7 cellular contexts compared by ENCODE assay signal in the genomic region with DNA sequence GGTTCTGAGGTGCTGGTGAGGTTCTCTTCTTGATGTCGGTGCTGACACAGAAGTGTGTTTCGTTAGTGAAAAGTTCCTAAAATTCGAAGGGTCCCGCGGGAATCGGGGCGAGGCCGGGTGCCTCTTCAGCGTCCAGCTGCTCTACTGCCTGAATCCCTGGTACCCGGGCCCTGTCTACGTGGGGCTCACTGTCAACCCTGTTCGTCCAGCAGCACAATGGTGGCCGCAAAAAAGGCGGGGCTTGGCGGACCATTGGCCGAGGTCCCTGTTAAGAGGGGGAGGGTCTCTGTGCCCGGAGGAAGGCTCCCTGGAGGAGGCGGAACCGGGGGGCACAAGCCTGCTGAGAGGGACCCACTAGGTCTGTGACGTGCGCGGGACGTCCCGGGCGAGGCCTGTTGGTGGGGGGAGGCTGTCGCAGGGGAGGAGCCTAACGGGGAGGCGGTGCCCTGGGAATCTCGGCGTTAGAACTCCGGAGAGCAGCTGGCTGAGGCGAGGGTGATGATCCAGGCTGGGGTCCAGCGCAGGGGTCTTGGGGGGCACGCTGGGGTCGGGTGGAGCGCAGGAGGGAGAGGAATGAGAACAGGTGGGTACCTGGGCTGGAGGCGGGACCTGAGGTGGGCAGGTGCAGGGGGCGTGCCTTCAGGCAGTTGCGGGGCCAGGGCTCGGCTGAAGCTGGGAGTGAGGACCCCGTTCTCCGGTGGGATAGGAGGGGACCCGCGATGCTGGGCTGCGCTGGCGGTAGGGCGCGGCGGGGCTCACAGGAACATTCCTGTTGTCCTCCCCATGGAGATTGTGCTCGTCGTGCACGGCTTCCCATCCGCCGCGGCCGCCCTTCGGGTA. TPM values are rescaled to one million over a fixed set of nuclear protein-coding genes. Genes with fewer than 3 reads are reported as not detected.
DNase-seq lines count a peak whose midpoint lies in the region; ATAC-seq and TF ChIP-seq lines count a peak whose summit lies in the region.
"Not testable (repeated sequence)": the region's sequence is repeated elsewhere in the genome, so short reads cannot be mapped to it uniquely, and the experiment has no call there.

No MANE protein-coding gene starts in this region.

- H3K4me3 ChIP-seq in PC-3 (ENCODE audit: low read length); gastroesophageal sphincter: not testable (repeated sequence)

- not testable (repeated sequence) for TF ChIP-seq POLR2A in gastroesophageal sphincter (IDR thresholded peaks at IDR 0.05)

- not testable (repeated sequence) for H3K9me2 ChIP-seq in PC-3 (replicated peaks; ENCODE audit: low read length)

- POLR2A ChIA-PET in PC-3 (lab: Charles Lee; ENCODE audit: unreplicated experiment); activated CD4-positive, alpha-beta T cell treated with anti-CD3 and anti-CD28 coated beads for 36 hours (lab: Charles Lee); activated naive CD8-positive, alpha-beta T cell treated with anti-CD3 and anti-CD28 coated beads, Interleukin-2, amount 10 ng/mL, durations not matched to agents 7 days and 5 days (lab: Charles Lee); naive thymus-derived CD8-positive, alpha-beta T cell (lab: Charles Lee): not testable (repeated sequence)

- H3K4me2 ChIP-seq in PC-3 (ENCODE audit: low read length): not testable (repeated sequence)

- not testable (repeated sequence) for H3K9me3 ChIP-seq in PC-3 (ENCODE audit: low read length); gastroesophageal sphincter

- H2AFZ ChIP-seq in PC-3 (ENCODE audit: low read length): not testable (repeated sequence)

- WGBS in gastroesophageal sphincter (ENCODE audit: low coverage in 1 of 2), 2 donors: no CpG with 5 or more reads among the region's 57 CpGs

- not testable (repeated sequence) for H3K36me3 Mint-ChIP-seq in activated CD4-positive, alpha-beta T cell treated with anti-CD3 and anti-CD28 coated beads for 36 hours (ENCODE audit: low read depth); activated naive CD8-positive, alpha-beta T cell treated with anti-CD3 and anti-CD28 coated beads, Interleukin-2, amount 10 ng/mL, durations not matched to agents 7 days and 5 days; naive thymus-derived CD8-positive, alpha-beta T cell; stimulated activated naive B cell treated with anti-CD40 and anti-IgM and Interleukin-4, amounts not matched to agents 10 μg/mL and 1 μg/mL and 100 μg/mL, for 72 hours

- H3K27ac Mint-ChIP-seq in activated CD4-positive, alpha-beta T cell treated with anti-CD3 and anti-CD28 coated beads for 36 hours; activated naive CD8-positive, alpha-beta T cell treated with anti-CD3 and anti-CD28 coated beads, Interleukin-2, amount 10 ng/mL, durations not matched to agents 7 days and 5 days; naive thymus-derived CD8-positive, alpha-beta T cell; stimulated activated naive B cell treated with anti-CD40 and anti-IgM and Interleukin-4, amounts not matched to agents 10 μg/mL and 1 μg/mL and 100 μg/mL, for 72 hours: not testable (repeated sequence)

- H3K4me1 Mint-ChIP-seq in activated CD4-positive, alpha-beta T cell treated with anti-CD3 and anti-CD28 coated beads for 36 hours; activated naive CD8-positive, alpha-beta T cell treated with anti-CD3 and anti-CD28 coated beads, Interleukin-2, amount 10 ng/mL, durations not matched to agents 7 days and 5 days; naive thymus-derived CD8-positive, alpha-beta T cell; stimulated activated naive B cell treated with anti-CD40 and anti-IgM and Interleukin-4, amounts not matched to agents 10 μg/mL and 1 μg/mL and 100 μg/mL, for 72 hours: not testable (repeated sequence)

- H3K9me3 Mint-ChIP-seq in activated CD4-positive, alpha-beta T cell treated with anti-CD3 and anti-CD28 coated beads for 36 hours (ENCODE audit: low read depth); activated naive CD8-positive, alpha-beta T cell treated with anti-CD3 and anti-CD28 coated beads, Interleukin-2, amount 10 ng/mL, durations not matched to agents 7 days and 5 days; naive thymus-derived CD8-positive, alpha-beta T cell; stimulated activated naive B cell treated with anti-CD40 and anti-IgM and Interleukin-4, amounts not matched to agents 10 μg/mL and 1 μg/mL and 100 μg/mL, for 72 hours: not testable (repeated sequence)

- H3K27me3 Mint-ChIP-seq in activated CD4-positive, alpha-beta T cell treated with anti-CD3 and anti-CD28 coated beads for 36 hours; activated naive CD8-positive, alpha-beta T cell treated with anti-CD3 and anti-CD28 coated beads, Interleukin-2, amount 10 ng/mL, durations not matched to agents 7 days and 5 days; naive thymus-derived CD8-positive, alpha-beta T cell; stimulated activated naive B cell treated with anti-CD40 and anti-IgM and Interleukin-4, amounts not matched to agents 10 μg/mL and 1 μg/mL and 100 μg/mL, for 72 hours: not testable (repeated sequence)

- ATAC-seq in PC-3: peak; percentile 21
- ATAC-seq in activated CD4-positive, alpha-beta T cell treated with anti-CD3 and anti-CD28 coated beads for 36 hours: peak; percentile 47
- ATAC-seq in activated naive CD8-positive, alpha-beta T cell treated with anti-CD3 and anti-CD28 coated beads, Interleukin-2, amount 10 ng/mL, durations not matched to agents 7 days and 5 days (ENCODE audit: low read depth): peak; percentile 34
- peak; percentile 74 for ATAC-seq in gastroesophageal sphincter
- ATAC-seq in left lobe of liver: peak; percentile 54
- ATAC-seq in naive thymus-derived CD8-positive, alpha-beta T cell: peak; percentile 77
- ATAC-seq in stimulated activated naive B cell treated with anti-CD40 and anti-IgM and Interleukin-4, amounts not matched to agents 10 μg/mL and 1 μg/mL and 100 μg/mL, for 72 hours (replicated peaks): peak; percentile 58 to 63

- not testable (repeated sequence) for H3K4me1 ChIP-seq in PC-3 (ENCODE audit: insufficient read depth, low read length); gastroesophageal sphincter

- not testable (repeated sequence) for H3K27me3 ChIP-seq in PC-3 (ENCODE audit: low read length); gastroesophageal sphincter

- DNase-seq in PC-3; activated CD4-positive, alpha-beta T cell treated with anti-CD3 and anti-CD28 coated beads for 36 hours; activated naive CD8-positive, alpha-beta T cell treated with anti-CD3 and anti-CD28 coated beads, Interleukin-2, amount 10 ng/mL, durations not matched to agents 7 days and 5 days; left lobe of liver (ENCODE audit: low spot score); naive thymus-derived CD8-positive, alpha-beta T cell; stimulated activated naive B cell treated with anti-CD40 and anti-IgM and Interleukin-4, amounts not matched to agents 10 μg/mL and 1 μg/mL and 100 μg/mL, for 72 hours: not testable (repeated sequence)

- BruUV-seq in PC-3 (replicated peaks; lab: Mats Ljungman, UMichigan): not testable (repeated sequence)

- TF ChIP-seq EP300 in gastroesophageal sphincter (IDR thresholded peaks at IDR 0.05): not testable (repeated sequence)

- H3K9ac ChIP-seq in PC-3 (ENCODE audit: low read length): not testable (repeated sequence)

- H3F3A ChIP-seq in PC-3 (ENCODE audit: low read length, unreplicated experiment): not testable (repeated sequence)

- TF ChIP-seq CTCF in PC-3 (conservative IDR thresholded peaks at IDR 0.05; ENCODE audit: low read depth, low read length); gastroesophageal sphincter (IDR thresholded peaks at IDR 0.05): not testable (repeated sequence)

- CTCF ChIA-PET in PC-3 (lab: Charles Lee); activated CD4-positive, alpha-beta T cell treated with anti-CD3 and anti-CD28 coated beads for 36 hours (lab: Charles Lee): not testable (repeated sequence)

- not testable (repeated sequence) for H3K27ac ChIP-seq in PC-3 (ENCODE audit: low read length); gastroesophageal sphincter

- intact Hi-C loops in PC-3 (cut with micrococcal nuclease); activated CD4-positive, alpha-beta T cell treated with anti-CD3 and anti-CD28 coated beads for 36 hours (cut with DNase I, micrococcal nuclease): not testable (repeated sequence)

- H3K4me3 Mint-ChIP-seq in activated CD4-positive, alpha-beta T cell treated with anti-CD3 and anti-CD28 coated beads for 36 hours; activated naive CD8-positive, alpha-beta T cell treated with anti-CD3 and anti-CD28 coated beads, Interleukin-2, amount 10 ng/mL, durations not matched to agents 7 days and 5 days; naive thymus-derived CD8-positive, alpha-beta T cell; stimulated activated naive B cell treated with anti-CD40 and anti-IgM and Interleukin-4, amounts not matched to agents 10 μg/mL and 1 μg/mL and 100 μg/mL, for 72 hours: not testable (repeated sequence)

- H4K20me1 ChIP-seq in PC-3 (ENCODE audit: low read length): not testable (repeated sequence)

- not testable (repeated sequence) for H3K79me2 ChIP-seq in PC-3 (ENCODE audit: low read length)

- H3K36me3 ChIP-seq in PC-3 (ENCODE audit: low read depth, low read length); gastroesophageal sphincter: not testable (repeated sequence)

RNA-seq across cellular contexts. Expression of a gene that starts 6.5 kb away (rescaled TPM):
- total RNA-seq in PC-3 (2014; rRNA removed) (0.40 and 8.3 TPM in 2 replicates), gastroesophageal sphincter (10 to 100 TPM; 10.3 to 22.2 (median 14.8) TPM), left lobe of liver (8.3 TPM)
- 1 to 10 TPM; 1.3 to 1.8 TPM for total RNA-seq in activated CD4-positive, alpha-beta T cell treated with anti-CD3 and anti-CD28 coated beads for 36 hours
- 1 to 10 TPM; 1.5 to 2.4 TPM for total RNA-seq in activated naive CD8-positive, alpha-beta T cell treated with anti-CD3 and anti-CD28 coated beads, Interleukin-2, amount 10 ng/mL, durations not matched to agents 7 days and 5 days
- 1 to 10 TPM; 1.8 to 2.0 TPM for total RNA-seq in naive thymus-derived CD8-positive, alpha-beta T cell
- polyA plus RNA-seq in naive thymus-derived CD8-positive, alpha-beta T cell: under 1 TPM in 1 of 3 donors, not detected in 2; 0.82 TPM

RNA-seq across cellular contexts. Expression of a gene that starts 11.9 kb away (rescaled TPM):
- total RNA-seq in PC-3 (2014; rRNA removed) (11.2 and 23.0 TPM in 2 replicates), gastroesophageal sphincter (10 to 100 TPM; 11.4 to 30.7 (median 19.4) TPM), left lobe of liver (12.4 TPM)
- 100 to 1,000 TPM in 1 of 2 experiments, 10 to 100 TPM in 1; 66.8 to 125 TPM for total RNA-seq in activated CD4-positive, alpha-beta T cell treated with anti-CD3 and anti-CD28 coated beads for 36 hours
- total RNA-seq in activated naive CD8-positive, alpha-beta T cell treated with anti-CD3 and anti-CD28 coated beads, Interleukin-2, amount 10 ng/mL, durations not matched to agents 7 days and 5 days: 10 to 100 TPM; 19.9 to 68.2 TPM
- 10 to 100 TPM; 36.1 to 47.8 TPM for total RNA-seq in naive thymus-derived CD8-positive, alpha-beta T cell
- 1 to 10 TPM; 3.6 to 9.4 (median 7.8) TPM for polyA plus RNA-seq in naive thymus-derived CD8-positive, alpha-beta T cell

RNA-seq across cellular contexts. Expression of a gene that starts 12.1 kb away (rescaled TPM):
- total RNA-seq in PC-3 (2014; rRNA removed) (93.1 and 150 TPM in 2 replicates), gastroesophageal sphincter (1 to 10 TPM; 5.4 to 8.4 (median 7.4) TPM), left lobe of liver (2.4 TPM)
- 10 to 100 TPM; 10.8 to 20.3 TPM for total RNA-seq in activated CD4-positive, alpha-beta T cell treated with anti-CD3 and anti-CD28 coated beads for 36 hours
- total RNA-seq in activated naive CD8-positive, alpha-beta T cell treated with anti-CD3 and anti-CD28 coated beads, Interleukin-2, amount 10 ng/mL, durations not matched to agents 7 days and 5 days: 10 to 100 TPM in 1 of 2 experiments, 1 to 10 TPM in 1; 8.6 to 12.1 TPM
- total RNA-seq in naive thymus-derived CD8-positive, alpha-beta T cell: 1 to 10 TPM; 7.5 to 9.5 TPM
- 10 to 100 TPM in 2 of 3 donors, 1 to 10 TPM in 1; 8.1 to 34.0 (median 33.3) TPM for polyA plus RNA-seq in naive thymus-derived CD8-positive, alpha-beta T cell

RNA-seq across cellular contexts. Expression of a gene that starts 40.0 kb away (rescaled TPM):
- total RNA-seq in PC-3 (2014; rRNA removed) (17.3 and 36.6 TPM in 2 replicates), gastroesophageal sphincter (100 to 1,000 TPM in 1 of 4 donors, 10 to 100 TPM in 2, 1 to 10 TPM in 1; 8.0 to 139 (median 42.1) TPM), left lobe of liver (44.2 TPM)
- 10 to 100 TPM; 42.1 to 44.3 TPM for total RNA-seq in activated CD4-positive, alpha-beta T cell treated with anti-CD3 and anti-CD28 coated beads for 36 hours
- 100 to 1,000 TPM; 105 to 121 TPM for total RNA-seq in activated naive CD8-positive, alpha-beta T cell treated with anti-CD3 and anti-CD28 coated beads, Interleukin-2, amount 10 ng/mL, durations not matched to agents 7 days and 5 days
- total RNA-seq in naive thymus-derived CD8-positive, alpha-beta T cell: 100 to 1,000 TPM; 139 to 160 TPM
- 1 to 10 TPM; 1.9 to 5.0 (median 2.5) TPM for polyA plus RNA-seq in naive thymus-derived CD8-positive, alpha-beta T cell

RNA-seq across cellular contexts. Expression of a gene that starts 59.7 kb away (rescaled TPM):
- total RNA-seq in PC-3 (2014; rRNA removed) (0.29 and 0.52 TPM in 2 replicates), gastroesophageal sphincter (under 1 TPM; 0.19 to 0.45 (median 0.36) TPM), left lobe of liver (0.28 TPM)
- 1 to 10 TPM; 1.3 to 2.1 TPM for total RNA-seq in activated CD4-positive, alpha-beta T cell treated with anti-CD3 and anti-CD28 coated beads for 36 hours
- 1 to 10 TPM; 1.9 to 2.4 TPM for total RNA-seq in activated naive CD8-positive, alpha-beta T cell treated with anti-CD3 and anti-CD28 coated beads, Interleukin-2, amount 10 ng/mL, durations not matched to agents 7 days and 5 days
- 1 to 10 TPM; 3.0 to 3.1 TPM for total RNA-seq in naive thymus-derived CD8-positive, alpha-beta T cell
- polyA plus RNA-seq in naive thymus-derived CD8-positive, alpha-beta T cell: under 1 TPM; 0.07 to 0.79 (median 0.77) TPM

Comparison
In these comparisons a context has a peak if more than half of its experiments do, and no peak if none do; other contexts are left out.
1. ATAC-seq: peak in every context shown above with its lines; median percentile 77 in naive thymus-derived CD8-positive, alpha-beta T cell; 74 in gastroesophageal sphincter; 60 in stimulated activated naive B cell treated with anti-CD40 and anti-IgM and Interleukin-4, amounts not matched to agents 10 μg/mL and 1 μg/mL and 100 μg/mL, for 72 hours; 54 in left lobe of liver; 47 in activated CD4-positive, alpha-beta T cell treated with anti-CD3 and anti-CD28 coated beads for 36 hours; 34 in activated naive CD8-positive, alpha-beta T cell treated with anti-CD3 and anti-CD28 coated beads, Interleukin-2, amount 10 ng/mL, durations not matched to agents 7 days and 5 days; 21 in PC-3.